In genomic region chr11:77593883-77594282, GRCh38 we compare ENCODE assay signal across 25 cellular contexts.
"Had no signal": no experiment of that assay in that cellular context is flagged by ENCODE, and none has a peak within 500 bp of the region (broad histone marks: within the 10 kb centered on the region; RNA-seq: fewer than 3 reads in every experiment).

No MANE protein-coding gene starts in this region.

- H3K36me3 ChIP-seq: left lung, ovary, right atrium auricular region, spleen, vagina had no signal

- H3K27ac Mint-ChIP-seq: immature natural killer cell; mesothelial cell of epicardium; naive B cell; natural killer cell; nephron progenitor cell; progenitor cell of endocrine pancreas; stimulated activated effector memory CD8-positive, alpha-beta T cell treated with anti-CD3 and anti-CD28 coated beads, Interleukin-12 subunit alpha, Interleukin-12 subunit beta, amount 100 ng/mL, for 72 hours; stimulated activated naive CD8-positive, alpha-beta T cell treated with anti-CD3 and anti-CD28 coated beads, Interleukin-15, Interleukin-2, amounts not matched to agents 100 ng/mL and 50 ng/mL, for 24 hours; type B pancreatic cell had no signal

- DNase-seq: hypothalamus; immature natural killer cell; kidney; left colon; left lung; mesendoderm; naive B cell; natural killer cell; nephron progenitor cell; ovary; spleen; stimulated activated CD4-positive, alpha-beta T cell treated with anti-CD3 and anti-CD28 coated beads, Interleukin-4, amount 100 ng/mL, for 24 hours; stimulated activated naive CD4-positive, alpha-beta T cell; substantia nigra had no signal

- ATAC-seq: left colon; left lung; natural killer cell; sciatic nerve; stimulated activated effector memory CD8-positive, alpha-beta T cell treated with anti-CD3 and anti-CD28 coated beads, Interleukin-12 subunit alpha, Interleukin-12 subunit beta, amount 100 ng/mL, for 72 hours had no signal

- H3K9me3 Mint-ChIP-seq: immature natural killer cell; mesothelial cell of epicardium; naive B cell; natural killer cell; stimulated activated effector memory CD8-positive, alpha-beta T cell treated with anti-CD3 and anti-CD28 coated beads, Interleukin-12 subunit alpha, Interleukin-12 subunit beta, amount 100 ng/mL, for 72 hours; stimulated activated naive CD8-positive, alpha-beta T cell treated with anti-CD3 and anti-CD28 coated beads, Interleukin-15, Interleukin-2, amounts not matched to agents 100 ng/mL and 50 ng/mL, for 24 hours; type B pancreatic cell had no signal

- H3K9me3 ChIP-seq: left lung, ovary, right atrium auricular region, spleen, tibial nerve, vagina had no signal

- H3K4me3 Mint-ChIP-seq: immature natural killer cell; mesothelial cell of epicardium; naive B cell; natural killer cell; nephron progenitor cell; stimulated activated effector memory CD8-positive, alpha-beta T cell treated with anti-CD3 and anti-CD28 coated beads, Interleukin-12 subunit alpha, Interleukin-12 subunit beta, amount 100 ng/mL, for 72 hours; stimulated activated naive CD8-positive, alpha-beta T cell treated with anti-CD3 and anti-CD28 coated beads, Interleukin-15, Interleukin-2, amounts not matched to agents 100 ng/mL and 50 ng/mL, for 24 hours; type B pancreatic cell had no signal

- H3K4me1 ChIP-seq: vagina had no signal

- H3K27me3 ChIP-seq: ovary, right atrium auricular region, tibial nerve, vagina had no signal

- H3K4me3 ChIP-seq: left lung, lung, ovary, right atrium auricular region, skin epidermis, spleen, tibial nerve, vagina had no signal

- H3K36me3 Mint-ChIP-seq: immature natural killer cell, mesothelial cell of epicardium, naive B cell, natural killer cell, type B pancreatic cell had no signal

- H3K27me3 Mint-ChIP-seq: naive B cell; progenitor cell of endocrine pancreas; stimulated activated naive CD8-positive, alpha-beta T cell treated with anti-CD3 and anti-CD28 coated beads, Interleukin-15, Interleukin-2, amounts not matched to agents 100 ng/mL and 50 ng/mL, for 24 hours; type B pancreatic cell had no signal
